19 cellular contexts compared by ENCODE assay signal in genomic region chr7:116726149-116726548, GRCh38. TPM values are rescaled to one million over a fixed set of nuclear protein-coding genes. Genes with fewer than 3 reads are reported as not detected.
DNase-seq lines count a peak whose midpoint lies in the region; ATAC-seq and TF ChIP-seq lines count a peak whose summit lies in the region.
"Had no signal": no experiment of that assay in that cellular context is flagged by ENCODE, and none has a peak within 500 bp of the region (broad histone marks: within the 10 kb centered on the region; RNA-seq: fewer than 3 reads in every experiment).

No MANE protein-coding gene starts in this region.

- no peaks in the 10 kb centered on the region for H3K27me3 ChIP-seq in HCT116 (ENCODE audit: insufficient read depth, low read length)
- H3K27me3 ChIP-seq: BLaER1 had no signal

- 0 out of 2 replicates have a peak, but pooled peaks have one; percentile 16 for TF ChIP-seq RAD21 in HCT116 (IDR thresholded peaks at IDR 0.05; ENCODE audit: low read depth)

- 0 out of 6 replicates have a peak, but pooled peaks of 2 of the 3 experiments have one; percentile 3 to 9 for TF ChIP-seq CTCF in HCT116 (IDR thresholded peaks at IDR 0.05 in 2 of 3, conservative IDR thresholded peaks at IDR 0.05 in 1 of 3; ENCODE audit: borderline replicate concordance in 1 of 3, insufficient read depth in 1 of 3, low read depth in 2 of 3, low read length in 2 of 3)
- TF ChIP-seq CTCF in mucosa of descending colon (IDR thresholded peaks at IDR 0.05): no peak

- no peak for TF ChIP-seq POLR2A in HCT116 (IDR thresholded peaks at IDR 0.05; ENCODE audit: borderline replicate concordance, extremely low read depth, insufficient read depth, insufficient read length)

- peak overlapping the region; percentile 23; the same call in 1 of the 2 replicates for H3K27ac ChIP-seq in HCT116 (ENCODE audit: low read depth, low read length)
- H3K27ac ChIP-seq: BLaER1, HL-60, PC-9 had no signal

- CTCF ChIA-PET in HCT116 (lab: Charles Lee): interaction anchor here (1.1 to 1.9 kb wide), 2 partner anchors 34 to 134 kb away, joined by 3 to 5 read pairs; no protein-coding TSS in a partner anchor

- ATAC-seq in HCT116 (peak; percentile 68), mucosa of descending colon (peak; percentile 63), HG02623 (IDR thresholded peaks at IDR 0.05; ENCODE audit: unreplicated experiment) (no peak), HG02798 (IDR thresholded peaks at IDR 0.05; ENCODE audit: poor library complexity, unreplicated experiment) (no peak)
- ATAC-seq: T-cell had no signal

- H3K9me3 ChIP-seq in HCT116 (ENCODE audit: control insufficient read depth in 1 of 2, insufficient read depth in 1 of 2, low read depth in 1 of 2, low read length in 2 of 2) (no peaks in the 10 kb centered on the region), mucosa of descending colon (no peaks in the 10 kb centered on the region)
- H3K9me3 ChIP-seq: BLaER1, HAP-1 had no signal

- H3K9ac ChIP-seq in HCT116 (ENCODE audit: low read length): no peak overlapping the region
- H3K9ac ChIP-seq: BLaER1 had no signal

- no peak overlapping the region for H2AFZ ChIP-seq in HCT116 (ENCODE audit: low read depth, low read length, poor library complexity, severe bottlenecking)
- H2AFZ ChIP-seq: PC-9 had no signal

- no TSS peak for BruUV-seq in HCT116 (replicated peaks; lab: Mats Ljungman, UMichigan)

- H3K4me1 ChIP-seq in HCT116 (ENCODE audit: control insufficient read depth in 1 of 2, insufficient read depth in 2 of 2, low read length in 2 of 2) (peaks cover 54 to 55% of the 10 kb centered on the region in 2 experiments; a peak in 3 of 4 replicates), mucosa of descending colon (ENCODE audit: low read depth) (no peaks in the 10 kb centered on the region)

- H3K4me3 ChIP-seq in HCT116 (replicated peaks in 1 of 2; ENCODE audit: low read depth in 1 of 2, low read length in 2 of 2): no peak overlapping the region
- H3K4me3 ChIP-seq in mucosa of descending colon: no peak overlapping the region
- H3K4me3 ChIP-seq: BLaER1, HAP-1, PC-9 had no signal

- H4K20me1 ChIP-seq in HCT116 (ENCODE audit: insufficient read depth): peaks cover 11% of the 10 kb centered on the region
- H4K20me1 ChIP-seq: BLaER1 had no signal

- no peak overlapping the region for H3K4me2 ChIP-seq in HCT116 (ENCODE audit: low read length)
- H3K4me2 ChIP-seq: BLaER1, PC-9 had no signal

- RAD21 ChIA-PET in HCT116 (lab: Charles Lee; ENCODE audit: low non-redundant PET in 1 of 2, low total read pairs in 2 of 2, uncharacterized antibody in 2 of 2, unreplicated experiment in 2 of 2): no interaction called here

- H3K36me3 ChIP-seq in HCT116 (ENCODE audit: control insufficient read depth in 1 of 2, insufficient read depth in 2 of 2, low read length in 2 of 2): peaks cover 2 to 33% of the 10 kb centered on the region in 2 experiments; a peak in 1 of 4 replicates
- H3K36me3 ChIP-seq in mucosa of descending colon (ENCODE audit: low read depth): no peaks in the 10 kb centered on the region
- H3K36me3 ChIP-seq: BLaER1, HAP-1 had no signal

- peaks cover 69% of the 10 kb centered on the region for H3K79me2 ChIP-seq in HCT116 (ENCODE audit: insufficient read depth, low read length)

- POLR2A ChIA-PET in HCT116 (lab: Charles Lee): no interaction called here

- intact Hi-C loops in HCT116 (cut with micrococcal nuclease): no loop called here
- intact Hi-C loops in mucosa of descending colon (cut with DNase I, micrococcal nuclease): no loop called here

- no peaks in the 10 kb centered on the region for H3K9me2 ChIP-seq in HCT116 (ENCODE audit: insufficient read depth)

- DNase-seq in DMS153 (lab: John Stamatoyannopoulos, UW) (peak; percentile 19), DMS153 treated with DMSO at 0.1 percent for 48 hours (lab: John Stamatoyannopoulos, UW; ENCODE audit: unreplicated experiment) (no peak), HCT116 (ENCODE audit: low read depth, low spot score) (no peak), RKO (ENCODE audit: low spot score) (peak; percentile 31), mucosa of descending colon (no peak)
- no peak for DNase-seq in activated CD8-positive, alpha-beta memory T cell treated with anti-CD3 and anti-CD28 coated beads for 24 hours
- DNase-seq: 8988T, DMS79 treated with DMSO at 0.1 percent for 48 hours, NCI-H1436 treated with DMSO at 0.1 percent for 48 hours, NCI-H2081 treated with DMSO at 0.1 percent for 48 hours, NCI-H226, NCI-H524 treated with DMSO at 0.1 percent for 48 hours, PC-9, T-cell had no signal

TF ChIP-seq in HCT116, 20 proteins besides CTCF, POLR2A, EP300 and RAD21:
- no peak for TF ChIP-seq CBX3 (IDR thresholded peaks at IDR 0.05; ENCODE audit: low read depth)
- TF ChIP-seq EGR1 (IDR thresholded peaks at IDR 0.05; ENCODE audit: low read depth): no peak
- TF ChIP-seq MAX (IDR thresholded peaks at IDR 0.05): no peak
- no peak for TF ChIP-seq SIN3A (IDR thresholded peaks at IDR 0.05; ENCODE audit: low read depth)
- no peak for TF ChIP-seq SP1 (IDR thresholded peaks at IDR 0.05; ENCODE audit: low read depth)
- no peak for TF ChIP-seq EZH2phosphoT487 (IDR thresholded peaks at IDR 0.05; ENCODE audit: borderline replicate concordance)
- no peak for TF ChIP-seq SRF (IDR thresholded peaks at IDR 0.05; ENCODE audit: low read depth)
- no peak for TF ChIP-seq POLR2AphosphoS5 (IDR thresholded peaks at IDR 0.05; ENCODE audit: low read depth, low read length)
- no peak for TF ChIP-seq ATF3 (IDR thresholded peaks at IDR 0.05)
- TF ChIP-seq ZFX (IDR thresholded peaks at IDR 0.05): no peak
- no peak for TF ChIP-seq ZBTB33 (IDR thresholded peaks at IDR 0.05; ENCODE audit: extremely low read depth, insufficient replicate concordance, low read length)
- no peak for TF ChIP-seq REST (IDR thresholded peaks at IDR 0.05; ENCODE audit: low read depth)
- no peak for TF ChIP-seq YY1 (IDR thresholded peaks at IDR 0.05; ENCODE audit: extremely low read depth, insufficient replicate concordance, low read depth, low read length)
- no peak for TF ChIP-seq JUND (IDR thresholded peaks at IDR 0.05)
- no peak for TF ChIP-seq ZNF274 (IDR thresholded peaks at IDR 0.05; ENCODE audit: low read depth, low read length)
- TF ChIP-seq TCF7L2 (IDR thresholded peaks at IDR 0.05; ENCODE audit: borderline replicate concordance, extremely low read depth, insufficient read depth, insufficient read length): no peak
- no peak for TF ChIP-seq EZH2 (IDR thresholded peaks at IDR 0.05)
- TF ChIP-seq ELF1 (IDR thresholded peaks at IDR 0.05; ENCODE audit: borderline replicate concordance, low read depth): no peak
- TF ChIP-seq CEBPB (IDR thresholded peaks at IDR 0.05; ENCODE audit: low read depth): no peak
- TF ChIP-seq FOSL1 (IDR thresholded peaks at IDR 0.05; ENCODE audit: low read depth): no peak

RNA-seq across cellular contexts. Expression of gene MET, which starts 54.2 kb away (rescaled TPM):
- total RNA-seq in HCT116 (2021; ENCODE audit: unreplicated experiment) (200 TPM), mucosa of descending colon (10 to 100 TPM; 15.6 to 35.1 (median 31.0) TPM)
- 71.3 and 91.7 TPM in 2 replicates for polyA plus RNA-seq in HCT116 (2012)

Comparison
In these comparisons a context has a peak if more than half of its experiments do, and no peak if none do; other contexts are left out.
1. DNase-seq: peak in DMS153 (single experiment) and RKO (single experiment); none in DMS153 treated with DMSO at 0.1 percent for 48 hours (single experiment), HCT116 (single experiment), mucosa of descending colon (0 of 3) and activated CD8-positive, alpha-beta memory T cell treated with anti-CD3 and anti-CD28 coated beads for 24 hours (single experiment).
2. ATAC-seq: peak in HCT116 (single experiment) and mucosa of descending colon (single experiment); none in HG02623 (single experiment) and HG02798 (single experiment).